Comparison of ENCODE assay signal across 7 cellular contexts in the genomic region with DNA sequence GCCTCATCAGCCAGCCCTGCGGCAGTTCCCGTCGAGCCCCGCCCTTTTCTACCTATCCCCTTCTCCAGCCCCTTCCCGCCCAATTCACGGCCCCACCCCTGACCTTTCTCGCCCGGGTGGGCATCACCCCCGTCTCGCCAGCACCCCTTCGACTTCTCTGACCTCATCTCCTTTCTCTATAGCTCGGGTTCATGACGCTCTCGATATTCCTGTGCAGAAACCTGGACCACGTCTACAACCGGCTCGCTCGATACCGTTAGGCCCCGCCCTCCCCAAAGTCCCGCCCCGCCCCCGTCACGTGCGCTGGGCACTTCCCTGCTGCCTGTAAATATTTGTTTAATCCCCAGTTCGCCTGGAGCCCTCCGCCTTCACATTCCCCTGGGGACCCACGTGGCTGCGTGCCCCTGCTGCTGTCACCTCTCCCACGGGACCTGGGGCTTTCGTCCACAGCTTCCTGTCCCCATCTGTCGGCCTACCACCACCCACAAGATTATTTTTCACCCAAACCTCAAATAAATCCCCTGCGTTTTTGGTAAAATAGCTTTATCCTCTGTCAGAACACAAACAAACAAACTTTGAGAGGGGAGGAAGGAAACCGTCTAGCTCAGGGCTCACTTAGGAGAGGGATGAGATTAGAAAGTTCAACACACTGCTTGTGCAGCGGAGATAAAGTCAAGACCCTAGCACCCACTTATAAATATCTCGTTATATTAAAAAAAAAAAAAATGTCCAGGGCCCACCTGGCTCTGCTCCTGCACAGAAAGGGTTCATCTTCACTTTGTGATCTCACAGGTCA. TPM values are rescaled to one million over a fixed set of nuclear protein-coding genes. Genes with fewer than 3 reads are reported as not detected.
DNase-seq lines count a peak whose midpoint lies in the region; ATAC-seq lines count a peak whose summit lies in the region.

No MANE protein-coding gene starts in this region.

- peak; percentile 28 to 74 for DNase-seq in HAP-1 (ENCODE audit: low spot score in 2 of 2)
- DNase-seq in NCI-H1105 treated with DMSO at 0.1 percent for 48 hours (lab: John Stamatoyannopoulos, UW) = peak; percentile 82
- no peak for DNase-seq in central memory CD8-positive, alpha-beta T cell (ENCODE audit: low spot score in 2 of 2)
- DNase-seq in mesenteric fat pad (ENCODE audit: low spot score) = peak; percentile 90
- DNase-seq in T-helper 9 cell = no peak
- no peak for DNase-seq in Kasumi-1 (lab: John Stamatoyannopoulos, UW)

- ATAC-seq in GM18502 (IDR thresholded peaks at IDR 0.05; ENCODE audit: poor library complexity, unreplicated experiment) = peak; percentile 55
- no peak for ATAC-seq in central memory CD8-positive, alpha-beta T cell (replicated peaks; ENCODE audit: extremely low read depth, poor library complexity, severe bottlenecking)

- no peaks in the 10 kb centered on the region for H3K9me3 Mint-ChIP-seq in central memory CD8-positive, alpha-beta T cell

- H3K27me3 ChIP-seq in HAP-1 (ENCODE audit: low read depth) = no peaks in the 10 kb centered on the region

- peaks cover 31% of the 10 kb centered on the region for H3K36me3 Mint-ChIP-seq in central memory CD8-positive, alpha-beta T cell (ENCODE audit: insufficient read depth)

- in situ Hi-C loops in HAP-1 (cut with MboI; ENCODE audit: low sequenced_read_pairs) = no loop called here

- peaks cover 66% of the 10 kb centered on the region for H3K4me1 Mint-ChIP-seq in central memory CD8-positive, alpha-beta T cell

- H3K27ac Mint-ChIP-seq in central memory CD8-positive, alpha-beta T cell (ENCODE audit: low read depth) = peak overlapping the region; percentile 74

- H3K4me3 Mint-ChIP-seq in central memory CD8-positive, alpha-beta T cell = peak overlapping the region; percentile 48

- H3K36me3 ChIP-seq in HAP-1 (replicated peaks) = peaks cover 26% of the 10 kb centered on the region

- no peaks in the 10 kb centered on the region for H3K9me3 ChIP-seq in HAP-1

- no peaks in the 10 kb centered on the region for H3K27me3 Mint-ChIP-seq in central memory CD8-positive, alpha-beta T cell

- no peak overlapping the region for H3K4me3 ChIP-seq in HAP-1

- 0 out of 2 replicates have a peak, but pooled peaks cover 2% of the 10 kb centered on the region for H3K4me1 ChIP-seq in HAP-1

RNA-seq across cellular contexts. Expression of a gene that starts 5.1 kb away (rescaled TPM):
- total RNA-seq in mesenteric fat pad = 32.1 TPM

RNA-seq across cellular contexts. Expression of a gene that starts 15.3 kb away (rescaled TPM):
- 3.1 TPM for total RNA-seq in mesenteric fat pad

RNA-seq across cellular contexts. Expression of a gene that starts 21.9 kb away (rescaled TPM):
- total RNA-seq in mesenteric fat pad = 48.3 TPM

RNA-seq across cellular contexts. Expression of a gene that starts 23.4 kb away (rescaled TPM):
- total RNA-seq in mesenteric fat pad = not detected

RNA-seq across cellular contexts. Expression of a gene that starts 47.8 kb away (rescaled TPM):
- total RNA-seq in mesenteric fat pad = not detected

Comparison
In these comparisons a context has a peak if more than half of its experiments do, and no peak if none do; other contexts are left out.
1. DNase-seq: peak in HAP-1 (2 of 2), NCI-H1105 treated with DMSO at 0.1 percent for 48 hours (single experiment) and mesenteric fat pad (single experiment); none in central memory CD8-positive, alpha-beta T cell (0 of 2), T-helper 9 cell (single experiment) and Kasumi-1 (0 of 2).